Comparison of ENCODE assay signal across 13 cellular contexts in the genomic region with DNA sequence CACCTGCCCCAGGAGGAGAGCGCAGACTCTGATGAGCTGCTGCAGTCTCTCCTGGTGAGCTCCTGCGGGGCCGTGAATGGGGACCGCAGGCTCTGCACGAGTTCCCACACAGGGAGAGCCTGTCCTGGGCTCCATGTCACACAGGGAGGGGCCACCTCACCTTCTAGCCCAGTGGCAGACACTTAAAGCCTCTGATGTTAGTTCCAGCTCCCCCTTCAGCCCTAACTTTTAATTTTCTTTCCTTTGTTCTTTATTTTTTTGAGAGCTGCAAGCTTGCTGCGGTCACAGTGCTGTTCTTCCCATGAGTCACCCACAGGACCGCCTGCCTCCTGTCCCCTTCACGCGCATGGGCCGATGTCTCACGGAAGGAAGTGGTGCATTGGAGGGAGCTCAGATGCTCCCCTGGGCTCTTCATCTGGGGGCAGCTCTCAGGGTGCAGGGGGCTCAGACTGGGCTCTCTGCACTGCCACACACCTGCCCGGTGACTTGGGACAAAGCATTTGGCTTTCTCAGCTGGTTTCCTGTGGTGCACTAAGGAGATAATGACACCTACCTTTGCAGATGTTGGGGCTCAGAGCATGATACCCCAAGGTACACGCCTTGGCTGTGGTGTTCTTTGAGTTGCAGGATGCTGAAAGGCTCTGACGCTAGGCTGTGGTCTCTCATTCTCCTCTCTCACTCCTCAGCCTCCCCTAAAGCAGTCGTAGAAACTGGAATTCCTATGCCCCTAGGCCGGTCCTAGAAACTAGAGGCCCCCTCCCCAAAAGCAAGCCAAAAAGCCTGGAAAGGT. TPM values are rescaled to one million over a fixed set of nuclear protein-coding genes. Genes with fewer than 3 reads are reported as not detected.
DNase-seq lines count a peak whose midpoint lies in the region; ATAC-seq and TF ChIP-seq lines count a peak whose summit lies in the region.
"Had no signal": no experiment of that assay in that cellular context is flagged by ENCODE, and none has a peak within 500 bp of the region (broad histone marks: within the 10 kb centered on the region; RNA-seq: fewer than 3 reads in every experiment).

No MANE protein-coding gene starts in this region.

- DNase-seq in M059J (ENCODE audit: low read depth): peak; percentile 76
- peak; percentile 39 for DNase-seq in activated CD8-positive, alpha-beta memory T cell treated with anti-CD3 and anti-CD28 coated beads, Interleukin-2, amount 50 U/mL, for 1 hour (ENCODE audit: extremely low read depth)
- no peak for DNase-seq in foreskin keratinocyte
- DNase-seq in stimulated activated CD8-positive, alpha-beta memory T cell treated with anti-CD3 and anti-CD28 coated beads, Interleukin-15, amount 100 ng/mL, for 4 hours (ENCODE audit: low read depth in 2 of 2): peak; percentile 22 to 29
- no peak for DNase-seq in NCI-H2196 treated with DMSO at 0.1 percent for 48 hours (lab: John Stamatoyannopoulos, UW; ENCODE audit: unreplicated experiment)
- no peak for DNase-seq in substantia nigra (lab: John Stamatoyannopoulos, UW)
- no peak for DNase-seq in NCI-H2081 treated with DMSO at 0.1 percent for 48 hours (lab: John Stamatoyannopoulos, UW)
- DNase-seq: MM.1S; NCI-H510A treated with DMSO at 0.1 percent for 48 hours; right cardiac atrium; SIG-M5; stimulated activated naive CD4-positive, alpha-beta T cell treated with Interleukin-2 at 50 U/mL for 16 hours had no signal

- H3K27ac ChIP-seq in foreskin keratinocyte: no peak overlapping the region
- no peak overlapping the region for H3K27ac ChIP-seq in substantia nigra (ENCODE audit: low read depth, low read length, poor library complexity, severe bottlenecking)

- TF ChIP-seq CTCF in foreskin keratinocyte (conservative IDR thresholded peaks at IDR 0.05): no peak

- no peaks in the 10 kb centered on the region for H3K4me1 ChIP-seq in foreskin keratinocyte

- peaks cover 4% of the 10 kb centered on the region for H3K27me3 ChIP-seq in foreskin keratinocyte

- ATAC-seq in foreskin keratinocyte (peak; percentile 21), GM18870 (IDR thresholded peaks at IDR 0.05; ENCODE audit: unreplicated experiment) (no peak)
- ATAC-seq: right cardiac atrium had no signal

RNA-seq across cellular contexts. Expression of gene PXDN, which starts 37.2 kb away (rescaled TPM):
- total RNA-seq in M059J (2014; rRNA removed; shearing (Covaris generic)): 94.5 and 115 TPM in 2 replicates
- 91.4 and 96.5 TPM in 2 replicates for total RNA-seq in foreskin keratinocyte
- polyA plus RNA-seq in foreskin keratinocyte: 26.9 and 28.0 TPM in 2 replicates

Comparison
In these comparisons a context has a peak if more than half of its experiments do, and no peak if none do; other contexts are left out.
1. DNase-seq: peak in M059J (single experiment), activated CD8-positive, alpha-beta memory T cell treated with anti-CD3 and anti-CD28 coated beads, Interleukin-2, amount 50 U/mL, for 1 hour (single experiment) and stimulated activated CD8-positive, alpha-beta memory T cell treated with anti-CD3 and anti-CD28 coated beads, Interleukin-15, amount 100 ng/mL, for 4 hours (2 of 2); none in foreskin keratinocyte (0 of 2), NCI-H2196 treated with DMSO at 0.1 percent for 48 hours (single experiment), substantia nigra (0 of 49) and NCI-H2081 treated with DMSO at 0.1 percent for 48 hours (single experiment).